Comparison of ENCODE assay signal across 8 cellular contexts in the genomic region with DNA sequence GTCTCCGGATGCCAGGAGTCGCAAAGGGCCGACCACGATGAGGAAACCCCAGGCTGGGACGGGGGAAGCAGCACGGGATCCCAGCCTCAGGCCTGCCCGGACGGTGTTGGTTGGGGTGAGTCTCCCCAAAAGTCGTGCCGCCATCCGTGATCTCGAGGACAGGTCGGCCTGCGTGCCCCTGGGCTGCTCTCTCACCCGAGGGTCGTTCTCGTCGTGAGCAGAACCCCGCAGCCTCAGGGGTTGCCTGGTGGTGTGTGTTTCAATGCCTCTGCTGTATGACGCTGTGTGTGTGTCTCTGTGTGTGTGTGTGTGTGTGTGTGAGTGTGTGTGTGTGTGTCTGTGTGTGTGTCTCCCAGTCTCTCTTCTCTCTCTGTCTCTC.
DNase-seq lines count a peak whose midpoint lies in the region; ATAC-seq and TF ChIP-seq lines count a peak whose summit lies in the region.
"Not testable (repeated sequence)": the region's sequence is repeated elsewhere in the genome, so short reads cannot be mapped to it uniquely, and the experiment has no call there.

No MANE protein-coding gene starts in this region.

- POLR2A ChIA-PET in MCF 10A (lab: Yijun Ruan, JAX), result not testable (repeated sequence)

- not testable (repeated sequence) for H3K27me3 Mint-ChIP-seq in activated CD4-positive, alpha-beta T cell treated with anti-CD3 and anti-CD28 coated beads, Interleukin-2, amount 10 ng/mL, durations not matched to agents 24 days and 14 days; MCF 10A (ENCODE audit: insufficient read depth, unreplicated experiment)

- H3K4me2 ChIP-seq in GM23248 (ENCODE audit: unreplicated experiment), result peak overlapping the region; percentile 25

- peak overlapping the region; percentile 61 for H3K9ac ChIP-seq in GM23248

- WGBS in GM23248 (ENCODE audit: low coverage in 1 of 2, low lambda C conversion rate in 2 of 2, missing lambda C conversion rate in 2 of 2), 2 experiments, result no CpG with 5 or more reads among the region's 20 CpGs
- no CpG with 5 or more reads among the region's 20 CpGs for WGBS in right lobe of liver (ENCODE audit: insufficient coverage, low coverage, low lambda C conversion rate, missing lambda C conversion rate)
- no CpG with 5 or more reads among the region's 20 CpGs for WGBS in transverse colon (ENCODE audit: low coverage in 1 of 2), 2 donors

- not testable (repeated sequence) for H4K20me1 ChIP-seq in GM23248 (ENCODE audit: insufficient read depth)

- H3K4me3 ChIP-seq in GM23248 (peak overlapping the region; percentile 50), right lobe of liver (peak overlapping the region; percentile 20 to 47 (median 36)), transverse colon (peak overlapping the region in 2 of 4 donors; percentile 34 to 48)

- H2AFZ ChIP-seq in GM23248, result peak overlapping the region; percentile 44; the same call in 1 of the 2 replicates

- not testable (repeated sequence) for DNase-seq in GM23248; MCF 10A (ENCODE audit: unreplicated experiment)
- peak; percentile 67 for DNase-seq in activated CD4-positive, alpha-beta T cell treated with anti-CD3 and anti-CD28 coated beads, Interleukin-2, amount 10 ng/mL, durations not matched to agents 24 days and 14 days
- DNase-seq in activated effector memory CD4-positive, alpha-beta T cell treated with Interleukin-2 at 50 U/mL for 16 hours, result peak; percentile 1
- peak in 24 of 42 donors; percentile 0 to 44 (median 10) for DNase-seq in head of caudate nucleus
- peak; percentile 16 to 50 (median 36) for DNase-seq in right lobe of liver
- peak; percentile 34 for DNase-seq in sciatic nerve (ENCODE audit: low spot score)
- peak; percentile 3 for DNase-seq in transverse colon

- H3K79me2 ChIP-seq in GM23248 (ENCODE audit: insufficient read depth), result not testable (repeated sequence)

- not testable (repeated sequence) for H3K9me2 ChIP-seq in GM23248 (ENCODE audit: insufficient read depth)

- H3K4me3 Mint-ChIP-seq in activated CD4-positive, alpha-beta T cell treated with anti-CD3 and anti-CD28 coated beads, Interleukin-2, amount 10 ng/mL, durations not matched to agents 24 days and 14 days, result peak overlapping the region; percentile 59
- not testable (repeated sequence) for H3K4me3 Mint-ChIP-seq in MCF 10A (ENCODE audit: unreplicated experiment)

- not testable (repeated sequence) for TF ChIP-seq EP300 in transverse colon (IDR thresholded peaks at IDR 0.05; ENCODE audit: low read depth)

- not testable (repeated sequence) for TF ChIP-seq POLR2A in right lobe of liver (IDR thresholded peaks at IDR 0.05); transverse colon (IDR thresholded peaks at IDR 0.05)

- not testable (repeated sequence) for H3K36me3 ChIP-seq in GM23248 (ENCODE audit: low read depth); right lobe of liver; transverse colon

- not testable (repeated sequence) for H3K4me1 Mint-ChIP-seq in activated CD4-positive, alpha-beta T cell treated with anti-CD3 and anti-CD28 coated beads, Interleukin-2, amount 10 ng/mL, durations not matched to agents 24 days and 14 days; MCF 10A (ENCODE audit: insufficient read depth, unreplicated experiment)

- H3K27ac ChIP-seq in GM23248 (peak overlapping the region; percentile 45; the same call in 1 of the 2 replicates), transverse colon (peak overlapping the region; percentile 50 to 73 (median 64))
- H3K27ac ChIP-seq in right lobe of liver, result not testable (repeated sequence)

- H3K9me3 ChIP-seq in GM23248 (ENCODE audit: low read depth); right lobe of liver; transverse colon: not testable (repeated sequence)

- not testable (repeated sequence) for H3K4me1 ChIP-seq in GM23248 (ENCODE audit: insufficient read depth); right lobe of liver; transverse colon

- not testable (repeated sequence) for ATAC-seq in right lobe of liver, sciatic nerve

- TSS peak; percentile 58 for BruUV-seq in MCF 10A (replicated peaks; lab: Mats Ljungman, UMichigan)

- not testable (repeated sequence) for H3K27me3 ChIP-seq in GM23248 (replicated peaks; ENCODE audit: insufficient read depth); right lobe of liver; transverse colon

- not testable (repeated sequence) for H3K9me3 Mint-ChIP-seq in activated CD4-positive, alpha-beta T cell treated with anti-CD3 and anti-CD28 coated beads, Interleukin-2, amount 10 ng/mL, durations not matched to agents 24 days and 14 days; MCF 10A (ENCODE audit: unreplicated experiment)

- TF ChIP-seq CTCF in MCF 10A (IDR thresholded peaks at IDR 0.05; ENCODE audit: unreplicated experiment); right lobe of liver (IDR thresholded peaks at IDR 0.05); transverse colon (IDR thresholded peaks at IDR 0.05): not testable (repeated sequence)

- H3K36me3 Mint-ChIP-seq in activated CD4-positive, alpha-beta T cell treated with anti-CD3 and anti-CD28 coated beads, Interleukin-2, amount 10 ng/mL, durations not matched to agents 24 days and 14 days (ENCODE audit: low read depth); MCF 10A (ENCODE audit: insufficient read depth, unreplicated experiment): not testable (repeated sequence)

- intact Hi-C loops in activated CD4-positive, alpha-beta T cell treated with anti-CD3 and anti-CD28 coated beads, Interleukin-2, amount 10 ng/mL, durations not matched to agents 24 days and 14 days (cut with micrococcal nuclease); MCF 10A (cut with micrococcal nuclease); head of caudate nucleus (cut with DNase I); right lobe of liver (cut with DNase I); sciatic nerve (cut with DNase I); transverse colon (cut with DNase I; ENCODE audit: low total_unique reads): not testable (repeated sequence)

- in situ Hi-C loops in GM23248 (cut with MboI); transverse colon (cut with MboI; ENCODE audit: low pct_ligation_motif_present in 1 of 4, low pct_unique_long_range_greater_than_20kb in 1 of 4, low sequenced_read_pairs in 3 of 4): not testable (repeated sequence)

- not testable (repeated sequence) for H3F3A ChIP-seq in GM23248 (ENCODE audit: insufficient read depth)

- peak overlapping the region; percentile 48 for H3K27ac Mint-ChIP-seq in activated CD4-positive, alpha-beta T cell treated with anti-CD3 and anti-CD28 coated beads, Interleukin-2, amount 10 ng/mL, durations not matched to agents 24 days and 14 days
- H3K27ac Mint-ChIP-seq in MCF 10A (ENCODE audit: low read depth, unreplicated experiment), result not testable (repeated sequence)

- CTCF ChIA-PET in MCF 10A (lab: Yijun Ruan, JAX), result not testable (repeated sequence)
